Comparison of ENCODE assay signal across 8 cellular contexts in genomic region chr15:73800662-73801345, GRCh38. TPM values are rescaled to one million over a fixed set of nuclear protein-coding genes. Genes with fewer than 3 reads are reported as not detected.
DNase-seq lines count a peak whose midpoint lies in the region; ATAC-seq and TF ChIP-seq lines count a peak whose summit lies in the region.

No MANE protein-coding gene starts in this region.

- no peaks in the 10 kb centered on the region for H3F3A ChIP-seq in PC-9 (ENCODE audit: insufficient read depth, low read depth)

- peak; percentile 36 for DNase-seq in Jurkat, Clone E6-1 (ENCODE audit: low read depth, low spot score)
- peak; percentile 80 for DNase-seq in brain microvascular endothelial cell
- DNase-seq in iris pigment epithelial cell (ENCODE audit: low read depth): peak; percentile 88
- peak; percentile 96 for DNase-seq in thyroid gland
- DNase-seq in PC-9: no peak

- no peaks in the 10 kb centered on the region for H3K79me2 ChIP-seq in PC-9 (ENCODE audit: low read depth)

- no TSS peak for BruUV-seq in PC-9 (replicated peaks; lab: Mats Ljungman, UMichigan)

- no peak overlapping the region for H3K4me2 ChIP-seq in PC-9

- POLR2A ChIA-PET in PC-9 (lab: Charles Lee; ENCODE audit: unreplicated experiment): interaction anchor here (0.6 kb wide), 1 partner anchor 166 kb away, joined by 4 read pairs; no protein-coding TSS in a partner anchor

- H3K27me3 ChIP-seq in brain microvascular endothelial cell (replicated peaks): no peaks in the 10 kb centered on the region
- H3K27me3 ChIP-seq in thyroid gland: no peaks in the 10 kb centered on the region
- peaks cover 34% of the 10 kb centered on the region for H3K27me3 ChIP-seq in PC-9 (ENCODE audit: insufficient read depth, low read depth)

- ATAC-seq in GM18858 (IDR thresholded peaks at IDR 0.05; ENCODE audit: unreplicated experiment): no peak
- no peak for ATAC-seq in GM19035 (IDR thresholded peaks at IDR 0.05; ENCODE audit: unreplicated experiment)
- no peak for ATAC-seq in HG02981 (IDR thresholded peaks at IDR 0.05; ENCODE audit: unreplicated experiment)

- no peaks in the 10 kb centered on the region for H3K36me3 ChIP-seq in brain microvascular endothelial cell (replicated peaks)
- no peaks in the 10 kb centered on the region for H3K36me3 ChIP-seq in thyroid gland
- H3K36me3 ChIP-seq in PC-9 (ENCODE audit: low read depth): no peaks in the 10 kb centered on the region

- no peak overlapping the region for H3K4me3 ChIP-seq in Jurkat, Clone E6-1 (ENCODE audit: low read length)
- H3K4me3 ChIP-seq in brain microvascular endothelial cell (ENCODE audit: low read depth, low read length) (no peak overlapping the region), thyroid gland (replicated peaks in 1 of 3) (no peak overlapping the region), PC-9 (no peak overlapping the region)

- WGBS in thyroid gland, 2 donors: 18 to 24% methylated on average over 11 of the region's 11 CpGs

- no peak for TF ChIP-seq POLR2A in thyroid gland (IDR thresholded peaks at IDR 0.05)

- no peak for TF ChIP-seq CTCF in brain microvascular endothelial cell (IDR thresholded peaks at IDR 0.05; ENCODE audit: low read depth, low read length, missing control alignments)
- TF ChIP-seq CTCF in thyroid gland (IDR thresholded peaks at IDR 0.05): no peak
- TF ChIP-seq CTCF in PC-9 (conservative IDR thresholded peaks at IDR 0.05): no peak

- in situ Hi-C loops in brain microvascular endothelial cell (cut with HindIII; ENCODE audit: low pct_ligation_motif_present, low sequenced_read_pairs): no loop called here

- CTCF ChIA-PET in PC-9 (lab: Charles Lee): interaction anchor here (0.6 to 0.8 kb wide), 2 partner anchors 96 to 467 kb away, joined by 4 read pairs; no protein-coding TSS in a partner anchor

- H3K9me2 ChIP-seq in PC-9 (ENCODE audit: insufficient read depth): no peaks in the 10 kb centered on the region

- no peaks in the 10 kb centered on the region for H4K20me1 ChIP-seq in PC-9 (ENCODE audit: insufficient read depth)

- peak overlapping the region; percentile 88 for H3K27ac ChIP-seq in brain microvascular endothelial cell
- no peak overlapping the region for H3K27ac ChIP-seq in thyroid gland
- H3K27ac ChIP-seq in PC-9: no peak overlapping the region

- H3K9me3 ChIP-seq in thyroid gland (no peaks in the 10 kb centered on the region), PC-9 (ENCODE audit: insufficient read depth, low read depth) (no peaks in the 10 kb centered on the region)

- H3K4me1 ChIP-seq in thyroid gland: peaks cover 40% of the 10 kb centered on the region in 2 donors
- H3K4me1 ChIP-seq in PC-9 (replicated peaks; ENCODE audit: insufficient read depth): no peaks in the 10 kb centered on the region

- intact Hi-C loops in thyroid gland (cut with DNase I): no loop called here
- intact Hi-C loops in PC-9 (cut with micrococcal nuclease; ENCODE audit: unreplicated experiment): no loop called here

- no peak overlapping the region for H2AFZ ChIP-seq in PC-9

RNA-seq across cellular contexts. Expression of gene INSYN1, which starts 47.7 kb away (rescaled TPM):
- not detected for polyA plus RNA-seq in Jurkat, Clone E6-1 (2012; ENCODE audit: insufficient read depth, insufficient read length)
- total RNA-seq in thyroid gland (1 to 10 TPM in 3 of 4 donors, under 1 TPM in 1; 0.83 to 2.5 (median 2.0) TPM), PC-9 (2021) (not detected in 2 replicates)

Comparison
In these comparisons a context has a peak if more than half of its experiments do, and no peak if none do; other contexts are left out.
1. DNase-seq: peak in Jurkat, Clone E6-1 (single experiment), brain microvascular endothelial cell (single experiment), iris pigment epithelial cell (single experiment) and thyroid gland (2 of 2); none in PC-9 (0 of 2).